Comparison of ENCODE assay signal across 8 cellular contexts in genomic region chr14:101843665-101844064, GRCh38.
DNase-seq lines count a peak whose midpoint lies in the region; ATAC-seq, FAIRE-seq and TF ChIP-seq lines count a peak whose summit lies in the region.

No MANE protein-coding gene starts in this region.

- H3K27me3 Mint-ChIP-seq in activated CD4-positive, alpha-beta memory T cell treated with anti-CD3 and anti-CD28 coated beads, Interleukin-2, amount 10 ng/mL, durations not matched to agents 7 days and 5 days, result no peaks in the 10 kb centered on the region

- no peak for FAIRE-seq in A549 (lab: Jason Lieb, UNC)

- ATAC-seq in A549 (peak in 1 of 2 experiments; percentile 48; a peak in 2 of 6 replicates), HG03442 (IDR thresholded peaks at IDR 0.05; ENCODE audit: unreplicated experiment) (peak; percentile 45)

- no peak overlapping the region for H3K4me2 ChIP-seq in A549

- DNase-seq in A549 (ENCODE audit: low read depth in 1 of 2, low spot score in 1 of 2) (peak in 1 of 2 experiments; percentile 24), GM19238 (ENCODE audit: insufficient read length, low spot score) (peak; percentile 42), left ventricle myocardium inferior (no peak), SHP77 treated with DMSO at 0.1 percent for 48 hours (lab: John Stamatoyannopoulos, UW) (no peak), NCI-H1105 treated with DMSO at 0.1 percent for 48 hours (lab: John Stamatoyannopoulos, UW) (no peak), 8988T (no peak)
- peak; percentile 70 for DNase-seq in activated CD4-positive, alpha-beta memory T cell treated with anti-CD3 and anti-CD28 coated beads, Interleukin-2, amount 10 ng/mL, durations not matched to agents 7 days and 5 days

- intact Hi-C loops in left ventricle myocardium inferior (cut with micrococcal nuclease), result no loop called here

- TF ChIP-seq EP300 in A549 (IDR thresholded peaks at IDR 0.05), result no peak

- no peaks in the 10 kb centered on the region for H3K9me3 ChIP-seq in A549
- H3K9me3 ChIP-seq in left ventricle myocardium inferior (replicated peaks), result no peaks in the 10 kb centered on the region

- no peak for TF ChIP-seq POLR2A in A549 (IDR thresholded peaks at IDR 0.05; ENCODE audit: low read length)

- H3K27ac ChIP-seq in A549 (no peak overlapping the region), left ventricle myocardium inferior (replicated peaks) (peak overlapping the region; percentile 70)

- H3K4me3 ChIP-seq in A549 (no peak overlapping the region), left ventricle myocardium inferior (no peak overlapping the region)

- peaks cover 59% of the 10 kb centered on the region for H3K36me3 Mint-ChIP-seq in activated CD4-positive, alpha-beta memory T cell treated with anti-CD3 and anti-CD28 coated beads, Interleukin-2, amount 10 ng/mL, durations not matched to agents 7 days and 5 days (ENCODE audit: low read depth)

- peaks cover 88% of the 10 kb centered on the region for H3K4me1 Mint-ChIP-seq in activated CD4-positive, alpha-beta memory T cell treated with anti-CD3 and anti-CD28 coated beads, Interleukin-2, amount 10 ng/mL, durations not matched to agents 7 days and 5 days

- H3K4me1 ChIP-seq in A549 (no peaks in the 10 kb centered on the region), left ventricle myocardium inferior (peaks cover 92% of the 10 kb centered on the region)

- CTCF ChIA-PET in A549 (lab: Yijun Ruan, JAX), result interaction anchor here (0.7 to 3.5 kb wide), 4 partner anchors 19 to 365 kb away, joined by 3 to 17 read pairs (median 4); no protein-coding TSS in a partner anchor
- CTCF ChIA-PET in activated CD4-positive, alpha-beta memory T cell treated with anti-CD3 and anti-CD28 coated beads, Interleukin-2, amount 10 ng/mL, durations not matched to agents 7 days and 5 days (lab: Charles Lee), result interaction anchor here (0.6 to 3.8 kb wide), 16 partner anchors 9 to 682 kb away, joined by 3 to 33 read pairs (median 4); no protein-coding TSS in a partner anchor

- no peaks in the 10 kb centered on the region for H3K27me3 ChIP-seq in left ventricle myocardium inferior (ENCODE audit: low read depth)

- H3K27ac Mint-ChIP-seq in activated CD4-positive, alpha-beta memory T cell treated with anti-CD3 and anti-CD28 coated beads, Interleukin-2, amount 10 ng/mL, durations not matched to agents 7 days and 5 days, result peak overlapping the region; percentile 37

- peak; percentile 29; the same call in 2 of the 3 replicates for TF ChIP-seq CTCF in A549 (IDR thresholded peaks at IDR 0.05)
- peak; percentile 42 for TF ChIP-seq CTCF in left ventricle myocardium inferior (IDR thresholded peaks at IDR 0.05; ENCODE audit: borderline replicate concordance)

- POLR2A ChIA-PET in A549 (lab: Yijun Ruan, JAX), result no interaction called here
- POLR2A ChIA-PET in activated CD4-positive, alpha-beta memory T cell treated with anti-CD3 and anti-CD28 coated beads, Interleukin-2, amount 10 ng/mL, durations not matched to agents 7 days and 5 days (lab: Charles Lee), result interaction anchor here (1.2 to 8.5 kb wide), 9 partner anchors 10 to 137 kb away, joined by 3 to 87 read pairs (median 9); no protein-coding TSS in a partner anchor

- H3K36me3 ChIP-seq in left ventricle myocardium inferior, result no peaks in the 10 kb centered on the region

- TF ChIP-seq RAD21 in A549 (conservative IDR thresholded peaks at IDR 0.05 in 1 of 2, IDR thresholded peaks at IDR 0.05 in 1 of 2), result peak; percentile 41 to 49; a peak in 3 of 5 replicates

- H3K9me3 Mint-ChIP-seq in activated CD4-positive, alpha-beta memory T cell treated with anti-CD3 and anti-CD28 coated beads, Interleukin-2, amount 10 ng/mL, durations not matched to agents 7 days and 5 days, result no peaks in the 10 kb centered on the region

- no peak overlapping the region for H3K4me3 Mint-ChIP-seq in activated CD4-positive, alpha-beta memory T cell treated with anti-CD3 and anti-CD28 coated beads, Interleukin-2, amount 10 ng/mL, durations not matched to agents 7 days and 5 days

- 76% methylated on average over 7 of the region's 7 CpGs for WGBS in A549 (ENCODE audit: missing lambda C conversion rate)

TF ChIP-seq in A549, 52 proteins besides CTCF, POLR2A, EP300 and RAD21:
- TF ChIP-seq GATA3 (IDR thresholded peaks at IDR 0.05; ENCODE audit: borderline replicate concordance) (peak; percentile 32; the same call in 1 of the 2 replicates), SMC3 (IDR thresholded peaks at IDR 0.05) (peak; percentile 31; the same call in 1 of the 3 replicates)
- TF ChIP-seq, protein P1, sequence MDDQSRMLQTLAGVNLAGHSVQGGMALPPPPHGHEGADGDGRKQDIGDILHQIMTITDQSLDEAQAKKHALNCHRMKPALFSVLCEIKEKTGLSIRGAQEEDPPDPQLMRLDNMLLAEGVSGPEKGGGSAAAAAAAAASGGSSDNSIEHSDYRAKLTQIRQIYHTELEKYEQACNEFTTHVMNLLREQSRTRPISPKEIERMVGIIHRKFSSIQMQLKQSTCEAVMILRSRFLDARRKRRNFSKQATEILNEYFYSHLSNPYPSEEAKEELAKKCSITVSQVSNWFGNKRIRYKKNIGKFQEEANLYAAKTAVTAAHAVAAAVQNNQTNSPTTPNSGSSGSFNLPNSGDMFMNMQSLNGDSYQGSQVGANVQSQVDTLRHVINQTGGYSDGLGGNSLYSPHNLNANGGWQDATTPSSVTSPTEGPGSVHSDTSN (IDR thresholded peaks at IDR 0.05), result no peak
TF ChIP-seq in A549: peak in this region for 2.

Comparison
In these comparisons a context has a peak if more than half of its experiments do, and no peak if none do; other contexts are left out.
1. DNase-seq: peak in GM19238 (single experiment) and activated CD4-positive, alpha-beta memory T cell treated with anti-CD3 and anti-CD28 coated beads, Interleukin-2, amount 10 ng/mL, durations not matched to agents 7 days and 5 days (single experiment); none in left ventricle myocardium inferior (single experiment), SHP77 treated with DMSO at 0.1 percent for 48 hours (single experiment), NCI-H1105 treated with DMSO at 0.1 percent for 48 hours (single experiment) and 8988T (single experiment).